Comparison of ENCODE assay signal across 13 cellular contexts in the genomic region with DNA sequence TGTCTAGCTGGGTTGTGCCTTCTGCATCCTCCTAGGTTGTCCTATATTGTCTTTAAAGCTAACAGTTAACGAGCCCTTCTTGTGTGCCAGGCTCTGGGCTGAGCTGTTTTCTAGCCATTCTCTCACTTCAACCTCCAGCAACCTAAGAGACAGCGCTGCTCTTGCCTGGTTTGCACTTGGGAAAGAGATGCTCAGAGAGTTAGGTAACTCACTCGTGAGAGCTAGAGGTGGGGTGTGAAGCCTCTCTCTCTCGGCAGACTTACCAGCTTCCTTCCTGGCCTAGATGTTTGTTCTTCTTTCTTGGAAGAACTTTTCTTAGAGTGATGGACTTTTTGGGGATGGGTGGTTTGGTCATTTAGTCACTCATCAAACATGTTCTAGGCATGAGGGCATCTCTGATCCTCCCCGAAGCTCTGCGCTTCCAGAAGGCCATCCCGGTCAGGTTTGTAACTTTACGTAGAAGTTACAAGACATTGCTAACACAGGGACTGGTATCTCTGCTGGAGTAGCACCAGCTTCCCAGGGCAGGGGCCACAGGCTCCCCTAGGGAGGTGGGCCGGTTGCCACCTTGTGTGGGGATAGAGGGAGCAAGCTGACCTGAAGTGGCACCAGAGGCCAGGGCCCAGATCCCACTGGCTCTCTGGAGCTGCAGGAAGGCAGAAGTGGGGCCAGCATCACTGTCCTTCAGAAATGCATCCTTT. TPM values are rescaled to one million over a fixed set of nuclear protein-coding genes. Genes with fewer than 3 reads are reported as not detected.
DNase-seq lines count a peak whose midpoint lies in the region; ATAC-seq and TF ChIP-seq lines count a peak whose summit lies in the region.
"Had no signal": no experiment of that assay in that cellular context is flagged by ENCODE, and none has a peak within 500 bp of the region (broad histone marks: within the 10 kb centered on the region; RNA-seq: fewer than 3 reads in every experiment).

No MANE protein-coding gene starts in this region.

- H3K36me3 ChIP-seq in hepatocyte (replicated peaks; ENCODE audit: insufficient read depth, low read depth), result no peaks in the 10 kb centered on the region

- POLR2A ChIA-PET in activated CD4-positive, alpha-beta memory T cell treated with anti-CD3 and anti-CD28 coated beads, Interleukin-2, amount 10 ng/mL, durations not matched to agents 7 days and 5 days (lab: Charles Lee), result interaction anchor here (0.6 to 1.9 kb wide), 4 partner anchors 9 to 62 kb away, joined by 3 to 8 read pairs (median 4); no protein-coding TSS in a partner anchor

- no peak overlapping the region for H2AFZ ChIP-seq in hepatocyte

- no peak overlapping the region for H3K4me2 ChIP-seq in hepatocyte

- WGBS in hepatocyte (ENCODE audit: low lambda C conversion rate, missing lambda C conversion rate), result 95% methylated on average over 9 of the region's 9 CpGs

- TF ChIP-seq CTCF in hepatocyte (IDR thresholded peaks at IDR 0.05; ENCODE audit: poor library complexity), result no peak

- peak overlapping the region; percentile 95 for H3K27ac Mint-ChIP-seq in activated CD4-positive, alpha-beta memory T cell treated with anti-CD3 and anti-CD28 coated beads, Interleukin-2, amount 10 ng/mL, durations not matched to agents 7 days and 5 days
- H3K27ac Mint-ChIP-seq: nephron progenitor cell had no signal

- in situ Hi-C loops in KBM-7 (cut with MboI; ENCODE audit: low pct_unique_long_range_greater_than_20kb, low sequenced_read_pairs), result no loop called here

- peaks cover 73% of the 10 kb centered on the region for H3K4me1 Mint-ChIP-seq in activated CD4-positive, alpha-beta memory T cell treated with anti-CD3 and anti-CD28 coated beads, Interleukin-2, amount 10 ng/mL, durations not matched to agents 7 days and 5 days

- no peaks in the 10 kb centered on the region for H3K9me3 Mint-ChIP-seq in activated CD4-positive, alpha-beta memory T cell treated with anti-CD3 and anti-CD28 coated beads, Interleukin-2, amount 10 ng/mL, durations not matched to agents 7 days and 5 days
- H3K9me3 Mint-ChIP-seq: nephron progenitor cell had no signal

- no peaks in the 10 kb centered on the region for H4K20me1 ChIP-seq in hepatocyte (ENCODE audit: insufficient read depth, poor library complexity, severe bottlenecking)

- no peaks in the 10 kb centered on the region for H3K9me3 ChIP-seq in hepatocyte (ENCODE audit: low read depth)
- H3K9me3 ChIP-seq: body of pancreas had no signal

- H3K9me2 ChIP-seq in hepatocyte (replicated peaks; ENCODE audit: insufficient read depth), result no peaks in the 10 kb centered on the region

- peak; percentile 89 for DNase-seq in KBM-7
- DNase-seq in activated CD4-positive, alpha-beta memory T cell treated with anti-CD3 and anti-CD28 coated beads, Interleukin-2, amount 10 ng/mL, durations not matched to agents 7 days and 5 days, result peak; percentile 51
- no peak for DNase-seq in hepatocyte (ENCODE audit: low spot score)
- DNase-seq in stimulated activated naive CD8-positive, alpha-beta T cell treated with anti-CD3 and anti-CD28 coated beads, Interleukin-15, Interleukin-2, amounts not matched to agents 100 U/mL and 50 U/mL, for 24 hours, result no peak
- no peak for DNase-seq in HUDEP-2 (lab: John Stamatoyannopoulos, UW; ENCODE audit: unreplicated experiment in 76 of 76)
- DNase-seq in NCI-H2081 (lab: John Stamatoyannopoulos, UW), result no peak
- DNase-seq: activated CD8-positive, alpha-beta memory T cell treated with anti-CD3 and anti-CD28 coated beads, Interleukin-2, amount 50 U/mL, for 48 hours; NCI-H2171; nephron progenitor cell; stimulated activated CD4-positive, alpha-beta T cell treated with anti-CD3 and anti-CD28 coated beads, Interleukin-15, amount 100 ng/mL, for 24 hours; T-helper 9 cell had no signal

- peaks cover under 1% of the 10 kb centered on the region for H3K27me3 Mint-ChIP-seq in activated CD4-positive, alpha-beta memory T cell treated with anti-CD3 and anti-CD28 coated beads, Interleukin-2, amount 10 ng/mL, durations not matched to agents 7 days and 5 days

- H3K4me1 ChIP-seq in hepatocyte (ENCODE audit: insufficient read depth), result peaks cover 14% of the 10 kb centered on the region

- H3K4me3 Mint-ChIP-seq in activated CD4-positive, alpha-beta memory T cell treated with anti-CD3 and anti-CD28 coated beads, Interleukin-2, amount 10 ng/mL, durations not matched to agents 7 days and 5 days, result peak overlapping the region; percentile 33
- H3K4me3 Mint-ChIP-seq: nephron progenitor cell had no signal

- no peak overlapping the region for H3K4me3 ChIP-seq in hepatocyte
- H3K4me3 ChIP-seq: body of pancreas had no signal

- peak overlapping the region; percentile 27 for H3K27ac ChIP-seq in hepatocyte

- ATAC-seq in stimulated activated naive CD8-positive, alpha-beta T cell treated with anti-CD3 and anti-CD28 coated beads, Interleukin-15, Interleukin-2, amounts not matched to agents 100 U/mL and 50 U/mL, for 24 hours, result peak; percentile 7
- ATAC-seq in GM18520 (IDR thresholded peaks at IDR 0.05; ENCODE audit: unreplicated experiment), result no peak
- ATAC-seq: body of pancreas had no signal

- peaks cover 4% of the 10 kb centered on the region for H3K36me3 Mint-ChIP-seq in activated CD4-positive, alpha-beta memory T cell treated with anti-CD3 and anti-CD28 coated beads, Interleukin-2, amount 10 ng/mL, durations not matched to agents 7 days and 5 days (ENCODE audit: low read depth)

- CTCF ChIA-PET in activated CD4-positive, alpha-beta memory T cell treated with anti-CD3 and anti-CD28 coated beads, Interleukin-2, amount 10 ng/mL, durations not matched to agents 7 days and 5 days (lab: Charles Lee), result interaction anchor here (0.6 to 3.8 kb wide), 5 partner anchors 16 to 59 kb away, joined by 3 to 24 read pairs (median 5); no protein-coding TSS in a partner anchor

- H3K27me3 ChIP-seq in hepatocyte, result no peaks in the 10 kb centered on the region
- H3K27me3 ChIP-seq: body of pancreas had no signal

- peaks cover 52% of the 10 kb centered on the region for H3K79me2 ChIP-seq in hepatocyte

RNA-seq across cellular contexts. Expression of a gene that starts 14.3 kb away (rescaled TPM):
- total RNA-seq in activated CD4-positive, alpha-beta memory T cell treated with anti-CD3 and anti-CD28 coated beads, Interleukin-2, amount 10 ng/mL, durations not matched to agents 7 days and 5 days, result 1 to 10 TPM; 9.0 to 9.1 TPM
- total RNA-seq in hepatocyte, result 25.8 and 29.0 TPM in 2 replicates
- 58.5 and 66.4 TPM in 2 replicates for polyA plus RNA-seq in hepatocyte

RNA-seq across cellular contexts. Expression of a gene that starts 48.9 kb away (rescaled TPM):
- total RNA-seq in activated CD4-positive, alpha-beta memory T cell treated with anti-CD3 and anti-CD28 coated beads, Interleukin-2, amount 10 ng/mL, durations not matched to agents 7 days and 5 days, result not detected
- 0.07 TPM in 1 of 2 replicates, not detected in the other for total RNA-seq in hepatocyte
- polyA plus RNA-seq in hepatocyte, result 0.63 TPM in 1 of 2 replicates, not detected in the other

Comparison
In these comparisons a context has a peak if more than half of its experiments do, and no peak if none do; other contexts are left out.
1. DNase-seq: peak in KBM-7 (single experiment) and activated CD4-positive, alpha-beta memory T cell treated with anti-CD3 and anti-CD28 coated beads, Interleukin-2, amount 10 ng/mL, durations not matched to agents 7 days and 5 days (single experiment); none in hepatocyte (single experiment), stimulated activated naive CD8-positive, alpha-beta T cell treated with anti-CD3 and anti-CD28 coated beads, Interleukin-15, Interleukin-2, amounts not matched to agents 100 U/mL and 50 U/mL, for 24 hours (single experiment), HUDEP-2 (0 of 76) and NCI-H2081 (0 of 2).